In the genomic region with DNA sequence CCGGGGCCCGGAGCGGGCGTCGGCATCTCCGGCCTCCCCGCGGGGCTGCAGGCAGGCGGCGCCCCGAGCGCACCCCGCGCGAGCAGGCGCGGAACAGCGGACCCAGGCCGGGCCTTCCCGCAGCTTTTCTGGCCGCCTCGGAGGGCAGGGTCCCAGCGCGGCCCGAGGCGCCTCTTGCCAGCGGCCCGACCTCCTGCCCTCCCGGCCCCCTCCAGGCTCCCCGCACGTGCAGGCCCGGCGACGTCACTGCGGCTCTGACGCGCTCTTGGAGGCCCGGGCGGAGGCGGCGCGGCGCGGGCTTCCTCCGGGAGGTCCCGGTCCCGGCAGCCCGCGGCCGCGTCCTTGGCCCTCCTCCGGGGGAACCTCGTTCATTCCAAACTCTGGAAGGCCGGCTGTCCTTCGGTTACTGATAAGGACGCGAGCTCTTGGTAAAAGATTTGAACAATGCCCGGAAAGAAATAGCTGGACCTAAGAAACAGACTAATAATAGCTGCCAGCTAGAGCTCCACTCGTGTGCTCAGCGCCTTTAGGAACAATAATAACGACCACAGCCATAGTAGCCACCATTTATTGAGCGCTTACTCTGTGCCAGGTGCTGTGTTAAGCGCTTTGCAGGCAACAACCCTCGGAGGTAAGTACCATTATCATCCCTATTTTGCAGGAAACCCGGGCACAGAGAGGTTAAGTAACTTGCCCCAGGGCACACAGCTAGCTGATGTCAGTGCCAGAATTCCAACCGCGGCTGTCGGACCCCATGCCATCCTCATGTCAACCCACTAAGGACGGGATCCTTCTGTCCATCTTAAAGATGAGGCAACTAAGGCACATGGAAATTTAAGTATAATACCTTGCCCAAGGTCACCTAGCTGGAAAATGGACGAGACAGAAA, we compare ENCODE assay signal across 8 cellular contexts. TPM values are rescaled to one million over a fixed set of nuclear protein-coding genes. Genes with fewer than 3 reads are reported as not detected.
DNase-seq lines count a peak whose midpoint lies in the region; ATAC-seq and TF ChIP-seq lines count a peak whose summit lies in the region.

No MANE protein-coding gene starts in this region.

- WGBS in psoas muscle, 3 donors = 1% methylated on average over 57 to 70 of the region's 70 CpGs

- no peaks in the 10 kb centered on the region for H3K9me3 Mint-ChIP-seq in activated naive CD8-positive, alpha-beta T cell treated with anti-CD3 and anti-CD28 coated beads, Interleukin-2, amount 10 ng/mL, durations not matched to agents 7 days and 5 days

- H3K27me3 Mint-ChIP-seq in activated naive CD8-positive, alpha-beta T cell treated with anti-CD3 and anti-CD28 coated beads, Interleukin-2, amount 10 ng/mL, durations not matched to agents 7 days and 5 days = peaks cover 21% of the 10 kb centered on the region

- CTCF ChIA-PET in HEK293T (lab: Yijun Ruan, JAX) = interaction anchor here (0.6 to 2.2 kb wide), 11 partner anchors 22 to 258 kb away, joined by 3 to 22 read pairs (median 3); partner anchors contain the start of genes CHRM4 and CREB3L1

- ATAC-seq in activated naive CD8-positive, alpha-beta T cell treated with anti-CD3 and anti-CD28 coated beads, Interleukin-2, amount 10 ng/mL, durations not matched to agents 7 days and 5 days (ENCODE audit: low read depth) = peak; percentile 58
- peak; percentile 39 to 67 (median 47) for ATAC-seq in psoas muscle
- ATAC-seq in GM21423 (IDR thresholded peaks at IDR 0.05; ENCODE audit: unreplicated experiment) = no peak

- H3K9me3 ChIP-seq in left ventricle myocardium inferior (replicated peaks) (peaks cover 7% of the 10 kb centered on the region), psoas muscle (no peaks in the 10 kb centered on the region)

- H3K4me3 ChIP-seq in left ventricle myocardium inferior (peak overlapping the region; percentile 70), psoas muscle (peak overlapping the region; percentile 64)

- POLR2A ChIA-PET in HEK293T (lab: Yijun Ruan, JAX) = interaction anchor here (0.9 to 6.9 kb wide), 24 partner anchors 10 to 356 kb away, joined by 3 to 68 read pairs (median 4); partner anchors contain the start of genes AMBRA1, CREB3L1 and PHF21A
- POLR2A ChIA-PET in activated naive CD8-positive, alpha-beta T cell treated with anti-CD3 and anti-CD28 coated beads, Interleukin-2, amount 10 ng/mL, durations not matched to agents 7 days and 5 days (lab: Charles Lee) = interaction anchor here (0.6 to 1.7 kb wide), 4 partner anchors 70 to 116 kb away, joined by 4 to 6 read pairs (median 5); no protein-coding TSS in a partner anchor

- no peaks in the 10 kb centered on the region for H3K36me3 ChIP-seq in left ventricle myocardium inferior
- H3K36me3 ChIP-seq in psoas muscle (ENCODE audit: insufficient read depth in 1 of 2, low read depth in 1 of 2) = no peaks in the 10 kb centered on the region

- H3K27ac Mint-ChIP-seq in activated naive CD8-positive, alpha-beta T cell treated with anti-CD3 and anti-CD28 coated beads, Interleukin-2, amount 10 ng/mL, durations not matched to agents 7 days and 5 days = no peak overlapping the region

- peak overlapping the region; percentile 70 for H3K4me3 Mint-ChIP-seq in activated naive CD8-positive, alpha-beta T cell treated with anti-CD3 and anti-CD28 coated beads, Interleukin-2, amount 10 ng/mL, durations not matched to agents 7 days and 5 days

- H3K4me1 Mint-ChIP-seq in activated naive CD8-positive, alpha-beta T cell treated with anti-CD3 and anti-CD28 coated beads, Interleukin-2, amount 10 ng/mL, durations not matched to agents 7 days and 5 days = peaks cover 30% of the 10 kb centered on the region

- peak; percentile 39 for TF ChIP-seq CTCF in left ventricle myocardium inferior (IDR thresholded peaks at IDR 0.05; ENCODE audit: borderline replicate concordance)
- peak; percentile 18 for TF ChIP-seq CTCF in psoas muscle (IDR thresholded peaks at IDR 0.05)

- H3K27me3 ChIP-seq in left ventricle myocardium inferior (ENCODE audit: low read depth) (no peaks in the 10 kb centered on the region), psoas muscle (ENCODE audit: insufficient read depth in 3 of 3, low read length in 2 of 3) (peaks cover 0 to 19% (median 2%) of the 10 kb centered on the region in 3 donors)

- H3K4me1 ChIP-seq in left ventricle myocardium inferior (peaks cover 43% of the 10 kb centered on the region), psoas muscle (peaks cover 17% of the 10 kb centered on the region)

- no peaks in the 10 kb centered on the region for H3K36me3 Mint-ChIP-seq in activated naive CD8-positive, alpha-beta T cell treated with anti-CD3 and anti-CD28 coated beads, Interleukin-2, amount 10 ng/mL, durations not matched to agents 7 days and 5 days

- intact Hi-C loops in left ventricle myocardium inferior (cut with micrococcal nuclease) = no loop called here
- intact Hi-C loops in psoas muscle (cut with DNase I) = loop anchor here in 1 of 2 donors (2.0 kb wide), 1 partner anchor 70 kb away; no protein-coding TSS in a partner anchor

- DNase-seq in AG08395 (ENCODE audit: low spot score) = peak; percentile 62
- peak; percentile 63 for DNase-seq in HEK293T (ENCODE audit: extremely low spot score)
- DNase-seq in SW 1271 (lab: John Stamatoyannopoulos, UW) = peak; percentile 45 to 55
- DNase-seq in activated naive CD8-positive, alpha-beta T cell treated with anti-CD3 and anti-CD28 coated beads, Interleukin-2, amount 10 ng/mL, durations not matched to agents 7 days and 5 days = peak; percentile 79
- DNase-seq in left ventricle myocardium inferior = peak; percentile 71
- peak; percentile 74 to 81 for DNase-seq in psoas muscle
- no peak for DNase-seq in AML-193 (lab: John Stamatoyannopoulos, UW)

- peak overlapping the region; percentile 96 for H3K27ac ChIP-seq in left ventricle myocardium inferior (replicated peaks)
- peak overlapping the region; percentile 76 for H3K27ac ChIP-seq in psoas muscle

TF ChIP-seq in HEK293T, 16 proteins besides CTCF, POLR2A, EP300 and RAD21:
- TF ChIP-seq BHLHE40 (IDR thresholded peaks at IDR 0.05; ENCODE audit: borderline replicate concordance) = no peak
- TF ChIP-seq TARDBP (IDR thresholded peaks at IDR 0.05) = no peak
- TF ChIP-seq LEF1 (IDR thresholded peaks at IDR 0.05; ENCODE audit: borderline replicate concordance) = no peak
- no peak for TF ChIP-seq HDGF (IDR thresholded peaks at IDR 0.05; ENCODE audit: borderline replicate concordance)
- TF ChIP-seq FOXM1 (IDR thresholded peaks at IDR 0.05; ENCODE audit: borderline replicate concordance) = no peak
- no peak for TF ChIP-seq ZNF384 (IDR thresholded peaks at IDR 0.05)
- TF ChIP-seq, protein P1, sequence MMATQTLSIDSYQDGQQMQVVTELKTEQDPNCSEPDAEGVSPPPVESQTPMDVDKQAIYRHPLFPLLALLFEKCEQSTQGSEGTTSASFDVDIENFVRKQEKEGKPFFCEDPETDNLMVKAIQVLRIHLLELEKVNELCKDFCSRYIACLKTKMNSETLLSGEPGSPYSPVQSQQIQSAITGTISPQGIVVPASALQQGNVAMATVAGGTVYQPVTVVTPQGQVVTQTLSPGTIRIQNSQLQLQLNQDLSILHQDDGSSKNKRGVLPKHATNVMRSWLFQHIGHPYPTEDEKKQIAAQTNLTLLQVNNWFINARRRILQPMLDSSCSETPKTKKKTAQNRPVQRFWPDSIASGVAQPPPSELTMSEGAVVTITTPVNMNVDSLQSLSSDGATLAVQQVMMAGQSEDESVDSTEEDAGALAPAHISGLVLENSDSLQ (IDR thresholded peaks at IDR 0.05) = no peak
- TF ChIP-seq ELF4 (IDR thresholded peaks at IDR 0.05) = no peak
- TF ChIP-seq NFRKB (IDR thresholded peaks at IDR 0.05) = no peak
- no peak for TF ChIP-seq SP1 (IDR thresholded peaks at IDR 0.05)
- TF ChIP-seq SUZ12 (IDR thresholded peaks at IDR 0.05) = no peak

RNA-seq across cellular contexts. Expression of gene CREB3L1, which starts 39.1 kb away (rescaled TPM):
- total RNA-seq in activated naive CD8-positive, alpha-beta T cell treated with anti-CD3 and anti-CD28 coated beads, Interleukin-2, amount 10 ng/mL, durations not matched to agents 7 days and 5 days = not detected
- total RNA-seq in left ventricle myocardium inferior (40.9 TPM), psoas muscle (1 to 10 TPM; 2.2 to 6.9 (median 3.0) TPM)
- polyA plus RNA-seq in psoas muscle = 1 to 10 TPM; 1.4 to 1.7 (median 1.6) TPM

Comparison
In these comparisons a context has a peak if more than half of its experiments do, and no peak if none do; other contexts are left out.
1. DNase-seq: peak in AG08395 (single experiment), HEK293T (single experiment), SW 1271 (2 of 2), activated naive CD8-positive, alpha-beta T cell treated with anti-CD3 and anti-CD28 coated beads, Interleukin-2, amount 10 ng/mL, durations not matched to agents 7 days and 5 days (single experiment), left ventricle myocardium inferior (single experiment) and psoas muscle (2 of 2); none in AML-193 (0 of 2).